Comparison of ENCODE assay signal across 9 cellular contexts in genomic region chr13:102779426-102780159, GRCh38. TPM values are rescaled to one million over a fixed set of nuclear protein-coding genes. Genes with fewer than 3 reads are reported as not detected.
DNase-seq lines count a peak whose midpoint lies in the region; ATAC-seq and TF ChIP-seq lines count a peak whose summit lies in the region.
"Had no signal": no experiment of that assay in that cellular context is flagged by ENCODE, and none has a peak within 500 bp of the region (broad histone marks: within the 10 kb centered on the region; RNA-seq: fewer than 3 reads in every experiment).

No MANE protein-coding gene starts in this region.

- no peak overlapping the region for H3K4me2 ChIP-seq in GM23338
- H3K4me2 ChIP-seq: A549 had no signal

- H3K27ac ChIP-seq in GM23338 (ENCODE audit: low read depth), result no peak overlapping the region
- H3K27ac ChIP-seq: A549 had no signal

- peaks cover 21% of the 10 kb centered on the region for H3K9me3 Mint-ChIP-seq in GM23338

- no peaks in the 10 kb centered on the region for H3K79me2 ChIP-seq in GM23338 (replicated peaks; ENCODE audit: insufficient read depth)

- no peak overlapping the region for H3K4me3 ChIP-seq in GM23338
- H3K4me3 ChIP-seq: A549 had no signal

- H3K4me1 Mint-ChIP-seq in GM23338, result peaks cover 12% of the 10 kb centered on the region

- peaks cover 32% of the 10 kb centered on the region for H3K36me3 Mint-ChIP-seq in GM23338 (ENCODE audit: low read depth)

- no peak overlapping the region for H3K27ac Mint-ChIP-seq in GM23338

- peaks cover 4% of the 10 kb centered on the region; the same call in 1 of the 2 replicates for H3K36me3 ChIP-seq in GM23338 (ENCODE audit: insufficient read depth)

- H3F3A ChIP-seq in GM23338 (replicated peaks; ENCODE audit: low read depth), result no peaks in the 10 kb centered on the region

- ATAC-seq in activated CD4-positive, CD25-positive, alpha-beta regulatory T cell treated with anti-CD3 and anti-CD28 coated beads, Interleukin-2, amount 50 U/mL, for 24 hours, result peak; percentile 85 to 91
- ATAC-seq in HG03354 (IDR thresholded peaks at IDR 0.05; ENCODE audit: poor library complexity, severe bottlenecking, unreplicated experiment) (peak; percentile 54), GM23338 (no peak)
- ATAC-seq: A549 had no signal

- H3K4me1 ChIP-seq in GM23338 (ENCODE audit: insufficient read depth), result peaks cover 5% of the 10 kb centered on the region; the same call in 1 of the 2 replicates
- H3K4me1 ChIP-seq: A549 had no signal

- no peak for DNase-seq in activated CD4-positive, CD25-positive, alpha-beta regulatory T cell treated with anti-CD3 and anti-CD28 coated beads, Interleukin-2, amount 50 U/mL, for 72 hours
- DNase-seq in activated CD4-positive, alpha-beta T cell treated with anti-CD3 and anti-CD28 coated beads, Interleukin-2, amount 50 U/mL, for 1 hour, result peak; percentile 4
- peak; percentile 11 to 18 for DNase-seq in stimulated activated CD4-positive, alpha-beta T cell treated with anti-CD3 and anti-CD28 coated beads, Interleukin-2, amount 100 ng/mL, for 48 hours
- DNase-seq in SIG-M5 (lab: John Stamatoyannopoulos, UW) (no peak), glomerular visceral epithelial cell (ENCODE audit: extremely low spot score) (no peak), GM23338 (ENCODE audit: low spot score) (no peak)

- peaks cover 1% of the 10 kb centered on the region for H3K27me3 Mint-ChIP-seq in GM23338 (ENCODE audit: insufficient read depth, low read depth, poor library complexity)

- H3K9me2 ChIP-seq in GM23338 (ENCODE audit: insufficient read depth), result no peaks in the 10 kb centered on the region

- H3K4me3 Mint-ChIP-seq in GM23338, result no peak overlapping the region

- TF ChIP-seq CTCF in GM23338 (conservative IDR thresholded peaks at IDR 0.05; ENCODE audit: low read depth in 2 of 2), result no peak

- H4K20me1 ChIP-seq in GM23338 (replicated peaks; ENCODE audit: insufficient read depth), result no peaks in the 10 kb centered on the region

- peaks cover 2% of the 10 kb centered on the region; the same call in 1 of the 2 replicates for H3K27me3 ChIP-seq in GM23338 (ENCODE audit: insufficient read depth)

- H2AFZ ChIP-seq in GM23338, result no peak overlapping the region

TF ChIP-seq in GM23338, 12 proteins besides CTCF, POLR2A, EP300 and RAD21:
- TF ChIP-seq ETS1 (IDR thresholded peaks at IDR 0.05) (no peak), ZNF114 (CRISPR knock-in tag; IDR thresholded peaks at IDR 0.05) (no peak), REST (IDR thresholded peaks at IDR 0.05; ENCODE audit: unreplicated experiment) (no peak), EZH2phosphoT487 (IDR thresholded peaks at IDR 0.05; ENCODE audit: unreplicated experiment) (no peak), JUNB (IDR thresholded peaks at IDR 0.05; ENCODE audit: unreplicated experiment) (no peak), POLR2AphosphoS5 (IDR thresholded peaks at IDR 0.05; ENCODE audit: low read depth) (no peak), ZNF331 (CRISPR knock-in tag; IDR thresholded peaks at IDR 0.05; ENCODE audit: low read depth) (no peak), NANOG (IDR thresholded peaks at IDR 0.05; ENCODE audit: borderline replicate concordance) (no peak), STAT1 (IDR thresholded peaks at IDR 0.05; ENCODE audit: unreplicated experiment) (no peak)

RNA-seq across cellular contexts. Expression of gene TEX30, which starts 6.0 kb away (rescaled TPM):
- total RNA-seq in GM23338 (2014; rRNA removed; shearing (Covaris generic)), result 6.3 and 10.5 TPM in 2 replicates
- polyA plus RNA-seq in GM23338 (2016; fragmentation: Nextera tagmentation; extraction: Ambion mirVana), result 28.2 and 30.3 TPM in 2 replicates

RNA-seq across cellular contexts. Expression of gene POGLUT2, which starts 19.2 kb away (rescaled TPM):
- 17.5 and 24.7 TPM in 2 replicates for total RNA-seq in GM23338 (2014; rRNA removed; shearing (Covaris generic))
- 14.6 and 16.3 TPM in 2 replicates for polyA plus RNA-seq in GM23338 (2016; fragmentation: Nextera tagmentation; extraction: Ambion mirVana)

RNA-seq across cellular contexts. Expression of gene BIVM, which starts 19.3 kb away (rescaled TPM):
- 4.2 and 4.3 TPM in 2 replicates for total RNA-seq in GM23338 (2014; rRNA removed; shearing (Covaris generic))
- polyA plus RNA-seq in GM23338 (2016; fragmentation: Nextera tagmentation; extraction: Ambion mirVana), result 2.3 and 3.2 TPM in 2 replicates

Comparison
In these comparisons a context has a peak if more than half of its experiments do, and no peak if none do; other contexts are left out.
1. DNase-seq: peak in activated CD4-positive, alpha-beta T cell treated with anti-CD3 and anti-CD28 coated beads, Interleukin-2, amount 50 U/mL, for 1 hour (single experiment) and stimulated activated CD4-positive, alpha-beta T cell treated with anti-CD3 and anti-CD28 coated beads, Interleukin-2, amount 100 ng/mL, for 48 hours (2 of 2); none in activated CD4-positive, CD25-positive, alpha-beta regulatory T cell treated with anti-CD3 and anti-CD28 coated beads, Interleukin-2, amount 50 U/mL, for 72 hours (single experiment), SIG-M5 (single experiment), glomerular visceral epithelial cell (single experiment) and GM23338 (single experiment).